In the genomic region with DNA sequence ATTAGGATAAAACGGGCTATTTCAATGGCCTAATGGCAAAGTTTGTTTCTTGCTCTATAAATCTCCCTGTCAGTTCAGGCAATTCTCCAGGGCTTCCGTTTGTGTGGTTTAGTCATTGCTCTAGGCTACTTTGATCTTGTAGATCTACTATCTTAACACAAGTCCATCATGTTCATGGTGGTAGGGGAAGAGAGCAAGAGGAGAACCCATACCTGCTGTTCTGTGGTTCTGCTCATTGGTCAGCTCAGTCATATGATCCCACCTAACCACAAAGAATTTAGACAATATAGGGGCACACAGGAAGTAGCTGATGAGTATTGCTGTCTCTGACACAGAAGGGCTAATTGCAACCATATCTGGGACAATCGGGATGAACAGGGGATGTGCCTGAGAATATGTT, we compare ENCODE assay signal across 1 cellular context.
TF ChIP-seq lines count a peak whose summit lies in the region.

No MANE protein-coding gene starts in this region.

TF ChIP-seq in IMR-90, 13 proteins besides CTCF, POLR2A, EP300 and RAD21 (continued from another document):
- TF ChIP-seq, protein P1, sequence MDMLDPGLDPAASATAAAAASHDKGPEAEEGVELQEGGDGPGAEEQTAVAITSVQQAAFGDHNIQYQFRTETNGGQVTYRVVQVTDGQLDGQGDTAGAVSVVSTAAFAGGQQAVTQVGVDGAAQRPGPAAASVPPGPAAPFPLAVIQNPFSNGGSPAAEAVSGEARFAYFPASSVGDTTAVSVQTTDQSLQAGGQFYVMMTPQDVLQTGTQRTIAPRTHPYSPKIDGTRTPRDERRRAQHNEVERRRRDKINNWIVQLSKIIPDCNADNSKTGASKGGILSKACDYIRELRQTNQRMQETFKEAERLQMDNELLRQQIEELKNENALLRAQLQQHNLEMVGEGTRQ (IDR thresholded peaks at IDR 0.05; ENCODE audit: low read depth, low read length), result peak; percentile 62
